Comparison of ENCODE assay signal across 25 cellular contexts in genomic region chr7:28032738-28033380, GRCh38.
DNase-seq lines count a peak whose midpoint lies in the region; ATAC-seq and TF ChIP-seq lines count a peak whose summit lies in the region.
"Had no signal": no experiment of that assay in that cellular context is flagged by ENCODE, and none has a peak within 500 bp of the region (broad histone marks: within the 10 kb centered on the region; RNA-seq: fewer than 3 reads in every experiment).

No MANE protein-coding gene starts in this region.

- no peak overlapping the region for H3K4me3 Mint-ChIP-seq in neural progenitor cell
- H3K4me3 Mint-ChIP-seq: activated naive CD4-positive, alpha-beta T cell treated with anti-CD3 and anti-CD28 coated beads, Interleukin-2, amount 50 U/mL, for 24 hours; CD4-positive, alpha-beta memory T cell; T-helper 17 cell had no signal

- H3K4me3 ChIP-seq in OCI-LY1 (ENCODE audit: low read depth, low read length, poor library complexity, severe bottlenecking) (no peak overlapping the region), fibroblast of villous mesenchyme (ENCODE audit: low read depth, low read length) (no peak overlapping the region), neural progenitor cell (no peak overlapping the region)
- H3K4me3 ChIP-seq: esophagus squamous epithelium, ovary, Peyer's patch, SJCRH30, upper lobe of right lung had no signal

- H3F3A ChIP-seq in OCI-LY1 (ENCODE audit: insufficient read depth, low read length) (no peaks in the 10 kb centered on the region), neural progenitor cell (ENCODE audit: low read depth) (peaks cover 4% of the 10 kb centered on the region)

- H4K20me1 ChIP-seq in OCI-LY1 (ENCODE audit: insufficient read depth, low read length) = no peaks in the 10 kb centered on the region
- no peaks in the 10 kb centered on the region for H4K20me1 ChIP-seq in neural progenitor cell (ENCODE audit: low read depth)

- H3K4me2 ChIP-seq in OCI-LY1 (ENCODE audit: low read length) (no peak overlapping the region), neural progenitor cell (no peak overlapping the region)

- H3K79me2 ChIP-seq in OCI-LY1 (ENCODE audit: insufficient read depth, low read length) (no peaks in the 10 kb centered on the region), neural progenitor cell (ENCODE audit: low read depth) (no peaks in the 10 kb centered on the region)

- H3K9me2 ChIP-seq in OCI-LY1 (ENCODE audit: low read depth, low read length) = no peaks in the 10 kb centered on the region

- H2AFZ ChIP-seq in OCI-LY1 (ENCODE audit: low read length) = no peak overlapping the region
- H2AFZ ChIP-seq in neural progenitor cell (replicated peaks) = no peak overlapping the region

- H3K4me1 Mint-ChIP-seq in neural progenitor cell = no peaks in the 10 kb centered on the region

- TF ChIP-seq CTCF in GM13977 (IDR thresholded peaks at IDR 0.05; ENCODE audit: extremely low read depth, insufficient read depth, missing control alignments) (peak; percentile 2), OCI-LY1 (IDR thresholded peaks at IDR 0.05; ENCODE audit: low read length) (0 out of 2 replicates have a peak, but pooled peaks have one; percentile 5), fibroblast of villous mesenchyme (IDR thresholded peaks at IDR 0.05; ENCODE audit: insufficient read depth, low read depth, low read length) (peak; percentile 30), neural progenitor cell (IDR thresholded peaks at IDR 0.05) (peak; percentile 13)

- peaks cover 4% of the 10 kb centered on the region for H3K27me3 Mint-ChIP-seq in neural progenitor cell (ENCODE audit: insufficient read depth, low read depth)
- H3K27me3 Mint-ChIP-seq: activated naive CD4-positive, alpha-beta T cell treated with anti-CD3 and anti-CD28 coated beads, Interleukin-2, amount 50 U/mL, for 24 hours; CD4-positive, alpha-beta memory T cell; naive B cell; T-helper 17 cell had no signal

- no peaks in the 10 kb centered on the region for H3K9me3 ChIP-seq in OCI-LY1 (ENCODE audit: low read length)
- no peaks in the 10 kb centered on the region for H3K9me3 ChIP-seq in neural progenitor cell (ENCODE audit: low read depth)
- H3K9me3 ChIP-seq: esophagus squamous epithelium, ovary, Peyer's patch, SJCRH30, upper lobe of right lung had no signal

- DNase-seq in GM13977 (ENCODE audit: low spot score) = no peak
- no peak for DNase-seq in fibroblast of villous mesenchyme (ENCODE audit: low read depth)
- no peak for DNase-seq in neural progenitor cell (ENCODE audit: low spot score)
- DNase-seq in NCI-H2029 (lab: John Stamatoyannopoulos, UW) = no peak
- no peak for DNase-seq in NCI-H1930 (lab: John Stamatoyannopoulos, UW)
- DNase-seq: activated CD4-positive, alpha-beta T cell treated with anti-CD3 and anti-CD28 coated beads, Interleukin-2, amount 50 U/mL, for 1 hour; aorta; CD4-positive, alpha-beta memory T cell; central memory CD4-positive, alpha-beta T cell; DMS153; effector CD8-positive, alpha-beta T cell; esophagus squamous epithelium; Kasumi-1; naive B cell; NCI-H1092 treated with DMSO at 0.1 percent for 48 hours; NCI-H2081 treated with DMSO at 0.1 percent for 48 hours; ovary; Peyer's patch; right cardiac atrium; SJCRH30; T-helper 17 cell; upper lobe of right lung had no signal

- no peaks in the 10 kb centered on the region for H3K36me3 ChIP-seq in OCI-LY1 (ENCODE audit: insufficient read depth, low read length)
- H3K36me3 ChIP-seq in neural progenitor cell = no peaks in the 10 kb centered on the region
- H3K36me3 ChIP-seq: esophagus squamous epithelium, ovary, Peyer's patch, SJCRH30, upper lobe of right lung had no signal

- in situ Hi-C loops in GM13977 (cut with MboI; ENCODE audit: low pct_unique_long_range_greater_than_20kb, low sequenced_read_pairs, unreplicated experiment) = no loop called here

- no peaks in the 10 kb centered on the region for H3K9me3 Mint-ChIP-seq in neural progenitor cell
- H3K9me3 Mint-ChIP-seq: activated naive CD4-positive, alpha-beta T cell treated with anti-CD3 and anti-CD28 coated beads, Interleukin-2, amount 50 U/mL, for 24 hours; CD4-positive, alpha-beta memory T cell; naive B cell had no signal

- no peak overlapping the region for H3K9ac ChIP-seq in OCI-LY1 (ENCODE audit: low read length)
- no peak overlapping the region for H3K9ac ChIP-seq in neural progenitor cell

- no peak for ATAC-seq in HG03095 (IDR thresholded peaks at IDR 0.05; ENCODE audit: unreplicated experiment)
- ATAC-seq: right cardiac atrium, T-helper 17 cell, upper lobe of right lung had no signal

- no peaks in the 10 kb centered on the region for H3K36me3 Mint-ChIP-seq in neural progenitor cell
- H3K36me3 Mint-ChIP-seq: activated naive CD4-positive, alpha-beta T cell treated with anti-CD3 and anti-CD28 coated beads, Interleukin-2, amount 50 U/mL, for 24 hours; naive B cell had no signal

- H3K27ac ChIP-seq in OCI-LY1 (ENCODE audit: low read depth, low read length, poor library complexity, severe bottlenecking) (no peak overlapping the region), neural progenitor cell (no peak overlapping the region)
- H3K27ac ChIP-seq: esophagus squamous epithelium, ovary, Peyer's patch, SJCRH30, upper lobe of right lung had no signal

- H3K4me1 ChIP-seq in OCI-LY1 (ENCODE audit: insufficient read depth, low read length, severe bottlenecking) (no peaks in the 10 kb centered on the region), neural progenitor cell (peaks cover 14% of the 10 kb centered on the region)
- H3K4me1 ChIP-seq: upper lobe of right lung had no signal

- H3K27ac Mint-ChIP-seq in neural progenitor cell = no peak overlapping the region
- H3K27ac Mint-ChIP-seq: activated naive CD4-positive, alpha-beta T cell treated with anti-CD3 and anti-CD28 coated beads, Interleukin-2, amount 50 U/mL, for 24 hours; CD4-positive, alpha-beta memory T cell; T-helper 17 cell had no signal

- no peaks in the 10 kb centered on the region for H3K27me3 ChIP-seq in OCI-LY1 (ENCODE audit: insufficient read depth, low read length)
- no peaks in the 10 kb centered on the region for H3K27me3 ChIP-seq in neural progenitor cell
- H3K27me3 ChIP-seq: esophagus squamous epithelium, ovary, Peyer's patch, SJCRH30, upper lobe of right lung had no signal
